Comparison of ENCODE assay signal across 1 cellular context in genomic region chr4:139509727-139510410, GRCh38.
A peak's percentile ranks its signal among the peaks of the same experiment; 100 is the strongest.
TF ChIP-seq lines count a peak whose summit lies in the region.

No MANE protein-coding gene starts in this region.

TF ChIP-seq in HepG2, 621 proteins besides CTCF, POLR2A, EP300 and RAD21:
- TF ChIP-seq SMC3 (IDR thresholded peaks at IDR 0.05; ENCODE audit: low read length) = peak; percentile 67; the same call in 1 of the 2 replicates
- 0 out of 2 replicates have a peak, but pooled peaks have one; percentile 28 for TF ChIP-seq ELF1 (CRISPR knock-in tag; IDR thresholded peaks at IDR 0.05)
- TF ChIP-seq NR1H2 (CRISPR knock-in tag; IDR thresholded peaks at IDR 0.05; ENCODE audit: borderline replicate concordance, low read depth) = no peak
- TF ChIP-seq RORA (CRISPR knock-in tag; IDR thresholded peaks at IDR 0.05) = no peak
- TF ChIP-seq, protein P1, sequence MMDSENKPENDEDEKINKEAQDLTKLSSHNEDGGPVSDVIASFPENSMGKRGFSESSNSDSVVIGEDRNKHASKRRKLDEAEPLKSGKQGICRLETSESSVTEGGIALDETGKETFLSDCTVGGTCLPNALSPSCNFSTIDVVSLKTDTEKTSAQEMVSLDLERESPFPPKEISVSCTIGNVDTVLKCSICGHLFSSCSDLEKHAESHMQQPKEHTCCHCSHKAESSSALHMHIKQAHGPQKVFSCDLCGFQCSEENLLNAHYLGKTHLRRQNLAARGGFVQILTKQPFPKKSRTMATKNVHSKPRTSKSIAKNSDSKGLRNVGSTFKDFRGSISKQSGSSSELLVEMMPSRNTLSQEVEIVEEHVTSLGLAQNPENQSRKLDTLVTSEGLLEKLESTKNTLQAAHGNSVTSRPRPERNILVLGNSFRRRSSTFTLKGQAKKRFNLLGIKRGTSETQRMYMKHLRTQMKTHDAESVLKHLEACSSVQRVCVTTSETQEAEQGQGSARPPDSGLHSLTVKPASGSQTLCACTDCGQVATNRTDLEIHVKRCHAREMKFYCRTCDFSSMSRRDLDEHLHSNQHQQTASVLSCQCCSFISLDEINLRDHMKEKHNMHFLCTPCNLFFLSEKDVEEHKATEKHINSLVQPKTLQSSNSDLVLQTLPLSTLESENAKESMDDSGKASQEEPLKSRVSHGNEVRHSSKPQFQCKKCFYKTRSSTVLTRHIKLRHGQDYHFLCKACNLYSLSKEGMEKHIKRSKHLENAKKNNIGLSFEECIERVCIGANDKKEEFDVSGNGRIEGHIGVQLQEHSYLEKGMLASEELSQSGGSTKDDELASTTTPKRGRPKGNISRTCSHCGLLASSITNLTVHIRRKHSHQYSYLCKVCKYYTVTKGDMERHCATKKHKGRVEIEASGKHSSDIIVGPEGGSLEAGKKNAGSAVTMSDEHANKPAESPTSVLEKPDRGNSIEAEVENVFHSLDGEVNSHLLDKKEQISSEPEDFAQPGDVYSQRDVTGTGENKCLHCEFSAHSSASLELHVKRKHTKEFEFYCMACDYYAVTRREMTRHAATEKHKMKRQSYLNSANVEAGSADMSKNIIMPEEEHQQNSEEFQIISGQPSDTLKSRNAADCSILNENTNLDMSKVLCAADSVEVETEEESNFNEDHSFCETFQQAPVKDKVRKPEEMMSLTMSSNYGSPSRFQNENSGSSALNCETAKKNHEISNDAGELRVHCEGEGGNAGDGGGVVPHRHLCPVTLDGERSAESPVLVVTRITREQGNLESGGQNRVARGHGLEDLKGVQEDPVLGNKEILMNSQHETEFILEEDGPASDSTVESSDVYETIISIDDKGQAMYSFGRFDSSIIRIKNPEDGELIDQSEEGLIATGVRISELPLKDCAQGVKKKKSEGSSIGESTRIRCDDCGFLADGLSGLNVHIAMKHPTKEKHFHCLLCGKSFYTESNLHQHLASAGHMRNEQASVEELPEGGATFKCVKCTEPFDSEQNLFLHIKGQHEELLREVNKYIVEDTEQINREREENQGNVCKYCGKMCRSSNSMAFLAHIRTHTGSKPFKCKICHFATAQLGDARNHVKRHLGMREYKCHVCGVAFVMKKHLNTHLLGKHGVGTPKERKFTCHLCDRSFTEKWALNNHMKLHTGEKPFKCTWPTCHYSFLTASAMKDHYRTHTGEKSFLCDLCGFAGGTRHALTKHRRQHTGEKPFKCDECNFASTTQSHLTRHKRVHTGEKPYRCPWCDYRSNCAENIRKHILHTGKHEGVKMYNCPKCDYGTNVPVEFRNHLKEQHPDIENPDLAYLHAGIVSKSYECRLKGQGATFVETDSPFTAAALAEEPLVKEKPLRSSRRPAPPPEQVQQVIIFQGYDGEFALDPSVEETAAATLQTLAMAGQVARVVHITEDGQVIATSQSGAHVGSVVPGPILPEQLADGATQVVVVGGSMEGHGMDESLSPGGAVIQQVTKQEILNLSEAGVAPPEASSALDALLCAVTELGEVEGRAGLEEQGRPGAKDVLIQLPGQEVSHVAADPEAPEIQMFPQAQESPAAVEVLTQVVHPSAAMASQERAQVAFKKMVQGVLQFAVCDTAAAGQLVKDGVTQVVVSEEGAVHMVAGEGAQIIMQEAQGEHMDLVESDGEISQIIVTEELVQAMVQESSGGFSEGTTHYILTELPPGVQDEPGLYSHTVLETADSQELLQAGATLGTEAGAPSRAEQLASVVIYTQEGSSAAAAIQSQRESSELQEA (CRISPR knock-in tag; IDR thresholded peaks at IDR 0.05; ENCODE audit: not compliant biosample characterization) = no peak
- no peak for TF ChIP-seq AHR (CRISPR knock-in tag; IDR thresholded peaks at IDR 0.05)
- TF ChIP-seq, protein P2, sequence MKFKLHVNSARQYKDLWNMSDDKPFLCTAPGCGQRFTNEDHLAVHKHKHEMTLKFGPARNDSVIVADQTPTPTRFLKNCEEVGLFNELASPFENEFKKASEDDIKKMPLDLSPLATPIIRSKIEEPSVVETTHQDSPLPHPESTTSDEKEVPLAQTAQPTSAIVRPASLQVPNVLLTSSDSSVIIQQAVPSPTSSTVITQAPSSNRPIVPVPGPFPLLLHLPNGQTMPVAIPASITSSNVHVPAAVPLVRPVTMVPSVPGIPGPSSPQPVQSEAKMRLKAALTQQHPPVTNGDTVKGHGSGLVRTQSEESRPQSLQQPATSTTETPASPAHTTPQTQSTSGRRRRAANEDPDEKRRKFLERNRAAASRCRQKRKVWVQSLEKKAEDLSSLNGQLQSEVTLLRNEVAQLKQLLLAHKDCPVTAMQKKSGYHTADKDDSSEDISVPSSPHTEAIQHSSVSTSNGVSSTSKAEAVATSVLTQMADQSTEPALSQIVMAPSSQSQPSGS (CRISPR knock-in tag; IDR thresholded peaks at IDR 0.05) = no peak
- TF ChIP-seq STAG1 (CRISPR knock-in tag; IDR thresholded peaks at IDR 0.05) = peak; percentile 77
- no peak for TF ChIP-seq MXD1 (CRISPR knock-in tag; IDR thresholded peaks at IDR 0.05)
- no peak for TF ChIP-seq LBX2 (CRISPR knock-in tag; IDR thresholded peaks at IDR 0.05; ENCODE audit: borderline replicate concordance)
- TF ChIP-seq, protein P3, sequence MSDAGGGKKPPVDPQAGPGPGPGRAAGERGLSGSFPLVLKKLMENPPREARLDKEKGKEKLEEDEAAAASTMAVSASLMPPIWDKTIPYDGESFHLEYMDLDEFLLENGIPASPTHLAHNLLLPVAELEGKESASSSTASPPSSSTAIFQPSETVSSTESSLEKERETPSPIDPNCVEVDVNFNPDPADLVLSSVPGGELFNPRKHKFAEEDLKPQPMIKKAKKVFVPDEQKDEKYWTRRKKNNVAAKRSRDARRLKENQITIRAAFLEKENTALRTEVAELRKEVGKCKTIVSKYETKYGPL (CRISPR knock-in tag; IDR thresholded peaks at IDR 0.05) = no peak
- no peak for TF ChIP-seq NFATC3 (CRISPR knock-in tag; IDR thresholded peaks at IDR 0.05)
- no peak for TF ChIP-seq ZFYVE20 (CRISPR knock-in tag; IDR thresholded peaks at IDR 0.05; ENCODE audit: borderline replicate concordance, low read depth)
